14 cellular contexts compared by ENCODE assay signal in the genomic region with DNA sequence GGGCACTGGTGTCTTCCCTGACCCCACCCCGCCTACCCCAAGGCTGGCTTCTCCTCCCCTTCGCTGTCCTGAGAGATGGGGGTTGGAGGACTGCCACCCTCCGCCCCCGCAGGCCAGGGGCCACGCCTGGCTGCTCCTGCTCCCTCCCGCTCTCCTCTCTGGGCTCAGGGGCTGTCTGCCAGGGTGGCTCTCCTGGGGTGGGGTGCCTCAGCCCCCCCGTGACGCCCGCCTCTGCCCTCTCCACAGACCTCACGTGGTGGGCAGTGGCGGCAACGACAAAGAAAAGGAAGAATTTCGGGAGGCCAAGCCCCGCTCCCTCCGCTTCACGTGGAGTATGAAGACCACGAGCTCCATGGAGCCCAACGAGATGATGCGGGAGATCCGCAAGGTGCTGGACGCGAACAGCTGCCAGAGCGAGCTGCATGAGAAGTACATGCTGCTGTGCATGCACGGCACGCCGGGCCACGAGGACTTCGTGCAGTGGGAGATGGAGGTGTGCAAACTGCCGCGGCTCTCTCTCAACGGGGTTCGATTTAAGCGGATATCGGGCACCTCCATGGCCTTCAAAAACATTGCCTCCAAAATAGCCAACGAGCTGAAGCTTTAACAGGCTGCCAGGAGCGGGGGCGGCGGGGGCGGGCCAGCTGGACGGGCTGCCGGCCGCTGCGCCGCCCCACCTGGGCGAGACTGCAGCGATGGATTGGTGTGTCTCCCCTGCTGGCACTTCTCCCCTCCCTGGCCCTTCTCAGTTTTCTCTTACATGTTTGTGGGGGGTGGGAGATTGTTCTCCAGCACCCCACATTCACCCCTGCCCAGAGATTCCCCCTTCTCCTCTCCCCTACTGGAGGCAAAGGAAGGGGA. TPM values are rescaled to one million over a fixed set of nuclear protein-coding genes. Genes with fewer than 3 reads are reported as not detected.
DNase-seq lines count a peak whose midpoint lies in the region; ATAC-seq, FAIRE-seq and TF ChIP-seq lines count a peak whose summit lies in the region.
"Had no signal": no experiment of that assay in that cellular context is flagged by ENCODE, and none has a peak within 500 bp of the region (broad histone marks: within the 10 kb centered on the region; RNA-seq: fewer than 3 reads in every experiment).

No MANE protein-coding gene starts in this region.

- TSS peak; percentile 23 for BruUV-seq in K562 (replicated peaks; lab: Mats Ljungman, UMichigan)

- CTCF ChIA-PET in K562 (lab: Yijun Ruan, JAX; ENCODE audit: low intra/inter-chr PET ratio): no interaction called here

- no peak overlapping the region for H3K4me2 ChIP-seq in K562 (ENCODE audit: insufficient read depth, low read length)

- H3K79me2 ChIP-seq in K562 (ENCODE audit: control insufficient read depth, insufficient read depth, low read length): no peaks in the 10 kb centered on the region

- POLR2A ChIA-PET in K562 (lab: Yijun Ruan, JAX): no interaction called here

- H3K27ac ChIP-seq in HUES48 (ENCODE audit: low read depth, low read length) (peak overlapping the region; percentile 67), K562 (ENCODE audit: extremely low read depth, low read depth, low read length) (no peak overlapping the region), right cardiac atrium (ENCODE audit: low read length) (no peak overlapping the region), substantia nigra (ENCODE audit: low read depth, low read length, poor library complexity, severe bottlenecking) (peak overlapping the region; percentile 38)

- H3K4me1 ChIP-seq in HUES48 (ENCODE audit: control insufficient read depth, insufficient read depth, low read length): peaks cover 38% of the 10 kb centered on the region
- peaks cover 0 to 34% of the 10 kb centered on the region in 2 experiments; a peak in 2 of 5 replicates for H3K4me1 ChIP-seq in K562 (replicated peaks in 1 of 2; ENCODE audit: control insufficient read depth in 2 of 2, insufficient read depth in 2 of 2, low read length in 2 of 2)
- no peaks in the 10 kb centered on the region for H3K4me1 ChIP-seq in right cardiac atrium (ENCODE audit: control insufficient read depth, insufficient read depth, low read length)

- no peak for TF ChIP-seq CTCF in K562 (IDR thresholded peaks at IDR 0.05 in 2 of 3, conservative IDR thresholded peaks at IDR 0.05 in 1 of 3; ENCODE audit: insufficient read depth in 2 of 3, low read depth in 1 of 3, low read length in 3 of 3)

- H3K4me3 ChIP-seq in HUES48 (ENCODE audit: low read depth, low read length) (no peak overlapping the region), K562 (no peak overlapping the region), right cardiac atrium (ENCODE audit: low read length) (no peak overlapping the region)
- H3K4me3 ChIP-seq: skin epidermis had no signal

- intact Hi-C loops in K562 (cut with micrococcal nuclease): no loop called here
- intact Hi-C loops in right cardiac atrium (cut with DNase I): no loop called here

- in situ Hi-C loops in K562 (cut with MboI): no loop called here

- FAIRE-seq in K562 (lab: Jason Lieb, UNC): no peak

- 0 out of 2 replicates have a peak, but pooled peaks cover 4% of the 10 kb centered on the region for H4K20me1 ChIP-seq in K562 (replicated peaks; ENCODE audit: control insufficient read depth, insufficient read depth, low read length)

- TF ChIP-seq POLR2A in K562 (conservative IDR thresholded peaks at IDR 0.05): no peak

- H3K36me3 ChIP-seq in HUES48 (ENCODE audit: control insufficient read depth, insufficient read depth, low read length) (peaks cover 35% of the 10 kb centered on the region), K562 (ENCODE audit: control insufficient read depth, insufficient read depth, low read length) (peaks cover 59% of the 10 kb centered on the region; the same call in 2 of the 3 replicates)

- H3K27me3 ChIP-seq in HUES48 (ENCODE audit: control insufficient read depth, insufficient read depth, low read length) (no peaks in the 10 kb centered on the region), K562 (ENCODE audit: control insufficient read depth in 2 of 2, insufficient read depth in 2 of 2, low read length in 2 of 2) (no peaks in the 10 kb centered on the region), right cardiac atrium (ENCODE audit: control insufficient read depth, insufficient read depth) (no peaks in the 10 kb centered on the region)

- 90% methylated on average over 27 of the region's 46 CpGs for WGBS in K562 (ENCODE audit: insufficient coverage, low coverage, missing lambda C conversion rate)
- WGBS in right cardiac atrium: 80% methylated on average over 46 of the region's 46 CpGs

- ATAC-seq in K562 (no peak), right cardiac atrium (peak; percentile 33 to 61), GM21528 (IDR thresholded peaks at IDR 0.05; ENCODE audit: low FRiP score, unreplicated experiment) (no peak)
- ATAC-seq: stimulated activated memory B cell treated with anti-CD40 and anti-IgM and Interleukin-4, amounts not matched to agents 10 μg/mL and 1 μg/mL and 100 μg/mL, for 72 hours had no signal

- no peak overlapping the region for H2AFZ ChIP-seq in K562 (ENCODE audit: low read depth, low read length)

- no peaks in the 10 kb centered on the region for H3K9me1 ChIP-seq in K562 (ENCODE audit: control insufficient read depth, insufficient read depth, low read length)

- H3K9me3 ChIP-seq in HUES48 (ENCODE audit: control insufficient read depth, insufficient read depth, low read length): no peaks in the 10 kb centered on the region
- H3K9me3 ChIP-seq in K562 (replicated peaks; ENCODE audit: control insufficient read depth, insufficient read depth, low read depth, low read length): no peaks in the 10 kb centered on the region
- no peaks in the 10 kb centered on the region for H3K9me3 ChIP-seq in right cardiac atrium (ENCODE audit: control insufficient read depth, low read length)

- no peak for TF ChIP-seq RAD21 in K562 (CRISPR knock-in tag; conservative IDR thresholded peaks at IDR 0.05 in 1 of 2, IDR thresholded peaks at IDR 0.05 in 1 of 2)

- TF ChIP-seq EP300 in K562 (IDR thresholded peaks at IDR 0.05; ENCODE audit: low read length): no peak

- DNase-seq in K562 (ENCODE audit: extremely low read depth in 1 of 4, low spot score in 3 of 4): peak in 1 of 4 experiments; percentile 36
- peak; percentile 58 to 88 (median 87) for DNase-seq in right cardiac atrium
- DNase-seq in substantia nigra (lab: John Stamatoyannopoulos, UW): peak in 8 of 49 donors; percentile 14 to 84 (median 26)
- no peak for DNase-seq in activated CD8-positive, alpha-beta memory T cell treated with anti-CD3 and anti-CD28 coated beads for 24 hours
- DNase-seq in NCI-H82 treated with DMSO at 0.1 percent for 48 hours (lab: John Stamatoyannopoulos, UW; ENCODE audit: unreplicated experiment): no peak
- no peak for DNase-seq in NCI-H1417 (lab: John Stamatoyannopoulos, UW)
- DNase-seq: activated effector memory CD4-positive, alpha-beta T cell treated with anti-CD3 and anti-CD28 coated beads, Interleukin-2, amount 50 U/mL, for 16 hours; effector memory CD4-positive, alpha-beta T cell; NCI-H1092 treated with DMSO at 0.1 percent for 48 hours; NCI-H226 had no signal

- H3K9ac ChIP-seq in HUES48 (ENCODE audit: low read depth, low read length) (no peak overlapping the region), K562 (ENCODE audit: insufficient read depth in 1 of 2, low read depth in 2 of 2, low read length in 2 of 2) (peak overlapping the region in 1 of 2 experiments; percentile 65; a peak in 2 of 4 replicates)

TF ChIP-seq in K562, 482 proteins besides CTCF, POLR2A, EP300 and RAD21 (continues in another document):
- TF ChIP-seq TARDBP (IDR thresholded peaks at IDR 0.05) (no peak), RBM22 (IDR thresholded peaks at IDR 0.05; ENCODE audit: low read depth, low read length, poor library complexity, severe bottlenecking) (peak; percentile 78)

RNA-seq across cellular contexts. Expression of a gene that starts 8.1 kb away (rescaled TPM):
- total RNA-seq in K562 (2011; cell fraction: chromatin; rRNA removed; ENCODE audit: low replicate concordance): 3.6 and 8.3 TPM in 2 replicates
- total RNA-seq in K562 (2011; cell fraction: nucleolus; rRNA removed): 7.8 and 8.3 TPM in 2 replicates
- 2.8 and 3.3 TPM in 2 replicates for total RNA-seq in K562 (2011; cell fraction: nucleoplasm; rRNA removed)
- 3.6 and 3.7 TPM in 2 replicates for total RNA-seq in K562 (2014; rRNA removed)
- 0.83 and 1.4 TPM in 2 replicates for total RNA-seq in K562 (2014; rRNA removed; fragmentation: Illumina TruSeq; extraction: Trizol)
- 2.2 and 2.4 TPM in 2 replicates for total RNA-seq in K562 (2015; rRNA removed; fragmentation: Illumina TruSeq; extraction: Trizol)
- total RNA-seq in K562 (2021): 5.3 and 6.5 TPM in 2 replicates
- 2.0 and 4.0 TPM in 2 replicates for polyA plus RNA-seq in K562 (2011; rRNA removed)
- 1.9 and 2.8 TPM in 2 replicates for polyA plus RNA-seq in K562 (2011; cell fraction: cytosol; rRNA removed)
- 8.3 and 8.7 TPM in 2 replicates for polyA plus RNA-seq in K562 (2011; cell fraction: nucleus; rRNA removed)
- polyA plus RNA-seq in K562 (2012): 2.8 and 3.3 TPM in 2 replicates
- polyA plus RNA-seq in K562 (2014; fragmentation: Illumina TruSeq; extraction: Trizol): 2.6 and 3.4 TPM in 2 replicates
- under 1 TPM in 1 of 2 experiments, not detected in 1; 0.04 TPM for polyA plus RNA-seq in K562 (2014; fragmentation: Nextera tagmentation; extraction: Ambion mirVana)
- 2.8 and 4.2 TPM in 2 replicates for polyA plus RNA-seq in K562 (2014; rRNA removed)
- 1.6 and 2.9 TPM in 2 replicates for polyA minus RNA-seq in K562 (2011; rRNA and poly(A)+ RNA removed)
- 2.0 and 4.6 TPM in 2 replicates for polyA minus RNA-seq in K562 (2011; cell fraction: cytosol; rRNA and poly(A)+ RNA removed)
- polyA minus RNA-seq in K562 (2011; cell fraction: nucleus; rRNA and poly(A)+ RNA removed): 1.9 and 2.6 TPM in 2 replicates
- total RNA-seq in right cardiac atrium: 10 to 100 TPM in 1 of 4 donors, 1 to 10 TPM in 3; 1.6 to 10.1 (median 8.7) TPM
- 3.2 TPM for polyA plus RNA-seq in right cardiac atrium

RNA-seq across cellular contexts. Expression of a gene that starts 29.9 kb away (rescaled TPM):
- total RNA-seq in K562 (2011; cell fraction: chromatin; rRNA removed; ENCODE audit: low replicate concordance): 108 and 212 TPM in 2 replicates
- 99.7 and 104 TPM in 2 replicates for total RNA-seq in K562 (2011; cell fraction: nucleolus; rRNA removed)
- total RNA-seq in K562 (2011; cell fraction: nucleoplasm; rRNA removed): 94.1 and 96.0 TPM in 2 replicates
- total RNA-seq in K562 (2014; rRNA removed) (14.7 and 20.1 TPM in 2 replicates), K562 (2014; rRNA removed; fragmentation: Illumina TruSeq; extraction: Trizol) (21.2 and 23.1 TPM in 2 replicates), K562 (2015; rRNA removed; fragmentation: Illumina TruSeq; extraction: Trizol) (26.6 and 27.4 TPM in 2 replicates), K562 (2021) (33.5 and 35.8 TPM in 2 replicates), right cardiac atrium (10 to 100 TPM; 27.4 to 47.6 (median 29.2) TPM)
- polyA plus RNA-seq in K562 (2011; rRNA removed) (23.1 and 26.0 TPM in 2 replicates), K562 (2014; fragmentation: Illumina TruSeq; extraction: Trizol) (38.7 and 39.0 TPM in 2 replicates), K562 (2014; fragmentation: Nextera tagmentation; extraction: Ambion mirVana) (10 to 100 TPM in 1 of 2 experiments, 1 to 10 TPM in 1; 6.2 to 11.0 TPM), K562 (2014; rRNA removed) (35.1 and 35.5 TPM in 2 replicates), right cardiac atrium (20.1 TPM)
- polyA plus RNA-seq in K562 (2011; cell fraction: cytosol; rRNA removed): 19.7 and 21.3 TPM in 2 replicates
- 54.7 and 72.6 TPM in 2 replicates for polyA plus RNA-seq in K562 (2011; cell fraction: nucleus; rRNA removed)
- 21.4 and 22.6 TPM in 2 replicates for polyA plus RNA-seq in K562 (2012)
- polyA minus RNA-seq in K562 (2011; rRNA and poly(A)+ RNA removed): 15.7 and 16.2 TPM in 2 replicates
- polyA minus RNA-seq in K562 (2011; cell fraction: cytosol; rRNA and poly(A)+ RNA removed): 7.6 and 10.0 TPM in 2 replicates
- 16.0 and 23.3 TPM in 2 replicates for polyA minus RNA-seq in K562 (2011; cell fraction: nucleus; rRNA and poly(A)+ RNA removed)

Comparison
In these comparisons a context has a peak if more than half of its experiments do, and no peak if none do; other contexts are left out.
1. H3K27ac ChIP-seq: peak in HUES48 (single experiment) and substantia nigra (single experiment); none in K562 (single experiment) and right cardiac atrium (single experiment).
2. ATAC-seq: peak in right cardiac atrium (2 of 2); none in K562 (single experiment) and GM21528 (single experiment).
3. DNase-seq: peak in right cardiac atrium (3 of 3); none in activated CD8-positive, alpha-beta memory T cell treated with anti-CD3 and anti-CD28 coated beads for 24 hours (single experiment), NCI-H82 treated with DMSO at 0.1 percent for 48 hours (single experiment) and NCI-H1417 (0 of 3).